9 cellular contexts compared by ENCODE assay signal in the genomic region with DNA sequence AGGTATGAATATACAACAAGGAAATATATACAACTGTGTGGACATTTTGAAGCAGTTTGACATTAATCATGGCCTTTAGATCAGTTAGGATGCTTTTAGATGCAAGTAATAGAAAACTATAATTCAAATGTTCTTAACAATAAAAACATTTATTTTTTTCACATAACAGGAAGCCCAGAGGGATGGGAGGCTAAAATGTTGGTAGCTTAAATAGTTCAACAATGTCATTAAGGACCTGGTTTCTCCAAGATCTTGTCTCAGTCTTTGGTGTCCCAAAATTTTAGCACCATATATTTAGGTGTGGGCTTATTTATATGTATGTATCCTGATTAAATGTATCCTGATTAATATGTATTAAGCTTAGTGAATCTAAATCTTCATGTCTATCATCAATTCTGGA.
"Had no signal": no experiment of that assay in that cellular context is flagged by ENCODE, and none has a peak within 500 bp of the region (broad histone marks: within the 10 kb centered on the region; RNA-seq: fewer than 3 reads in every experiment).

No MANE protein-coding gene starts in this region.

- H3K4me1 Mint-ChIP-seq: IgD-negative memory B cell had no signal

- H3K4me2 ChIP-seq: KMS-11 had no signal

- H3K27ac Mint-ChIP-seq: IgD-negative memory B cell had no signal

- H3K36me3 Mint-ChIP-seq: IgD-negative memory B cell had no signal

- FAIRE-seq: HepG2, HTR-8/SVneo, K562 had no signal

- H3K4me3 Mint-ChIP-seq: IgD-negative memory B cell had no signal

- H3K9ac ChIP-seq: KMS-11 had no signal

- H3K4me3 ChIP-seq: K562 had no signal

- H3K27ac ChIP-seq: HL-60, KMS-11 had no signal

- ATAC-seq: HepG2, K562 had no signal

- DNase-seq: IMR-90, KBM-7, KG1 had no signal
